In genomic region chr16:76371441-76371840, GRCh38 we compare ENCODE assay signal across 25 cellular contexts.
"Had no signal": no experiment of that assay in that cellular context is flagged by ENCODE, and none has a peak within 500 bp of the region (broad histone marks: within the 10 kb centered on the region; RNA-seq: fewer than 3 reads in every experiment).

No MANE protein-coding gene starts in this region.

- H3K4me3 ChIP-seq: stomach, suprapubic skin, testis, thoracic aorta, thyroid gland, tibial artery, tibial nerve, transverse colon, upper lobe of left lung, upper lobe of right lung, uterus, vagina had no signal

- ATAC-seq: stimulated activated effector memory CD8-positive, alpha-beta T cell treated with anti-CD3 and anti-CD28 coated beads, Interleukin-12 subunit alpha, Interleukin-12 subunit beta, amount 100 ng/mL, for 72 hours; stimulated activated memory B cell treated with anti-CD40 and anti-IgM and Interleukin-4, amounts not matched to agents 10 μg/mL and 1 μg/mL and 100 μg/mL, for 72 hours; stimulated activated naive B cell treated with anti-CD40 and anti-IgM and Interleukin-4, amounts not matched to agents 10 μg/mL and 1 μg/mL and 100 μg/mL, for 72 hours; stimulated activated naive CD8-positive, alpha-beta T cell treated with anti-CD3 and anti-CD28 coated beads, Interleukin-15, amount 100 ng/mL, for 72 hours; stimulated activated naive CD8-positive, alpha-beta T cell treated with anti-CD3 and anti-CD28 coated beads, Interleukin-15, Interleukin-2, amounts not matched to agents 100 U/mL and 50 U/mL, for 24 hours; upper lobe of right lung had no signal

- H3K4me1 ChIP-seq: stomach, suprapubic skin, testis, thyroid gland, tibial artery, tibial nerve, transverse colon, upper lobe of left lung, upper lobe of right lung, uterus, vagina had no signal

- H3K27ac ChIP-seq: stomach, suprapubic skin, testis, thoracic aorta, thyroid gland, tibial artery, tibial nerve, transverse colon, upper lobe of left lung, upper lobe of right lung, uterus, vagina had no signal

- H3K27me3 ChIP-seq: stomach, suprapubic skin, testis, thyroid gland, tibial artery, tibial nerve, transverse colon, upper lobe of left lung, upper lobe of right lung, uterus, vagina had no signal

- H3K36me3 ChIP-seq: stomach, suprapubic skin, thoracic aorta, thyroid gland, tibial artery, tibial nerve, transverse colon, upper lobe of left lung, upper lobe of right lung, uterus, vagina had no signal

- H3K9me3 ChIP-seq: suprapubic skin, testis, thoracic aorta, thyroid gland, tibial artery, tibial nerve, transverse colon, upper lobe of left lung, upper lobe of right lung, uterus, vagina had no signal

- DNase-seq: stimulated activated CD4-positive, alpha-beta T cell treated with anti-CD3 and anti-CD28 coated beads, Interleukin-2, amount 100 ng/mL, for 48 hours; stimulated activated CD4-positive, alpha-beta T cell treated with anti-CD3 and anti-CD28 coated beads, Interleukin-4, amount 100 ng/mL, for 1 hour; stimulated activated CD4-positive, alpha-beta T cell treated with anti-CD3 and anti-CD28 coated beads, Interleukin-4, amount 100 ng/mL, for 24 hours; stimulated activated CD4-positive, alpha-beta T cell treated with anti-CD3 and anti-CD28 coated beads, Interleukin-4, amount 100 ng/mL, for 4 hours; stimulated activated CD8-positive, alpha-beta memory T cell treated with anti-CD3 and anti-CD28 coated beads, Interleukin-4, amount 100 ng/mL, for 48 hours; stimulated activated naive B cell treated with anti-CD40 and anti-IgM and Interleukin-4, amounts not matched to agents 10 μg/mL and 1 μg/mL and 100 μg/mL, for 72 hours; stimulated activated naive CD4-positive, alpha-beta T cell; stimulated activated naive CD4-positive, alpha-beta T cell treated with Interleukin-2 at 50 U/mL for 16 hours; stimulated activated naive CD8-positive, alpha-beta T cell treated with anti-CD3 and anti-CD28 coated beads, Interleukin-15, amount 100 ng/mL, for 72 hours; stimulated activated naive CD8-positive, alpha-beta T cell treated with anti-CD3 and anti-CD28 coated beads, Interleukin-15, Interleukin-2, amounts not matched to agents 100 U/mL and 50 U/mL, for 24 hours; stomach; substantia nigra; testis; thyroid gland; tibial artery; transverse colon; upper lobe of left lung; upper lobe of right lung; uterus had no signal
